ENCODE assay signal across 1 cellular context in genomic region chr1:152188673-152189591, GRCh38.
A peak's percentile ranks its signal among the peaks of the same experiment; 100 is the strongest.
TF ChIP-seq lines count a peak whose summit lies in the region.

No MANE protein-coding gene starts in this region.

TF ChIP-seq in A549, 52 proteins besides CTCF, POLR2A, EP300 and RAD21 (continued from another document):
- TF ChIP-seq USF2 (IDR thresholded peaks at IDR 0.05) (no peak), EHMT2 (IDR thresholded peaks at IDR 0.05; ENCODE audit: low read depth) (no peak), ZFP36 (IDR thresholded peaks at IDR 0.05; ENCODE audit: borderline replicate concordance, partially characterized antibody) (no peak), ESRRA (IDR thresholded peaks at IDR 0.05; ENCODE audit: borderline replicate concordance, low read length) (no peak), E2F6 (IDR thresholded peaks at IDR 0.05; ENCODE audit: borderline replicate concordance, low read depth) (peak; percentile 79), ZSCAN20 (CRISPR knock-in tag; IDR thresholded peaks at IDR 0.05) (no peak), NPAS2 (CRISPR knock-in tag; IDR thresholded peaks at IDR 0.05; ENCODE audit: borderline replicate concordance) (no peak), MAFK (IDR thresholded peaks at IDR 0.05; ENCODE audit: partially characterized antibody) (no peak), SMC3 (IDR thresholded peaks at IDR 0.05) (peak; percentile 66), CHD2 (IDR thresholded peaks at IDR 0.05; ENCODE audit: low read length, partially characterized antibody) (no peak), CEBPB (IDR thresholded peaks at IDR 0.05) (no peak), ATOH8 (CRISPR knock-in tag; IDR thresholded peaks at IDR 0.05; ENCODE audit: low read depth) (no peak), MAZ (IDR thresholded peaks at IDR 0.05; ENCODE audit: borderline replicate concordance, low read depth, low read length) (no peak), NR3C1 (IDR thresholded peaks at IDR 0.05) (no peak), TP53 (CRISPR knock-in tag; IDR thresholded peaks at IDR 0.05) (no peak), HOXB5 (CRISPR knock-in tag; IDR thresholded peaks at IDR 0.05) (no peak), RCOR1 (IDR thresholded peaks at IDR 0.05; ENCODE audit: low read depth, low read length) (no peak), BCL3 (IDR thresholded peaks at IDR 0.05) (0 out of 3 replicates have a peak, but pooled peaks have one; percentile 62)
